ENCODE assay signal across 8 cellular contexts in the genomic region with DNA sequence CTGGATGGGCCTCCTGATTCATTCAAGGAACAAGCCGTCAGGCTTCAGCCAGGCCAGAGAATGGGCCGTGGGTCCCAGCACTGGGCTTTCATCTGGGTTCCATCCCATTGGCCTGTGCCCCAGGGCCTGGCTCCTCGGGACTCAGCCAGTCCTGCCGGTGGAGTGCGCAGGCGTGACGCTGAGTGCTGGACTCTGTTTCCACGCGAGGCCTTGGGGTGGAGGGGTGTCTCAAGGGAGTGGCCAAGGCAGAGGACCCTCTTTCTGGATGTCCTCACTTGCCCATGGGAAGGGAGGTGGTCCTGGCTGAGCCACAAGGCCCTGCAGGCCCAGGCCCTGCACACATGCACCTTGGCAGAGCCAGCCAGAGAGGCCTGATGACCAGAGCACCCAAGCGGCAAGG. TPM values are rescaled to one million over a fixed set of nuclear protein-coding genes. Genes with fewer than 3 reads are reported as not detected.
"Had no signal": no experiment of that assay in that cellular context is flagged by ENCODE, and none has a peak within 500 bp of the region (broad histone marks: within the 10 kb centered on the region; RNA-seq: fewer than 3 reads in every experiment).

No MANE protein-coding gene starts in this region.

RNA-seq across cellular contexts. Expression of a gene that starts 28.0 kb away (rescaled TPM):
- total RNA-seq: activated B cell treated with CpG ODN at 0.5 μM for 24 hours; activated CD4-positive, alpha-beta T cell treated with anti-CD3 and anti-CD28 coated beads for 36 hours; activated CD8-positive, alpha-beta T cell treated with anti-CD3 and anti-CD28 coated beads, Interleukin-2, amount 10 ng/mL, durations not matched to agents 7 days and 5 days; dermis microvascular lymphatic vessel endothelial cell; endothelial cell of umbilical vein; fibroblast of lung; fibroblast of villous mesenchyme; glomerular endothelial cell had no signal
- polyA plus RNA-seq: endothelial cell of umbilical vein had no signal
